In the genomic region with DNA sequence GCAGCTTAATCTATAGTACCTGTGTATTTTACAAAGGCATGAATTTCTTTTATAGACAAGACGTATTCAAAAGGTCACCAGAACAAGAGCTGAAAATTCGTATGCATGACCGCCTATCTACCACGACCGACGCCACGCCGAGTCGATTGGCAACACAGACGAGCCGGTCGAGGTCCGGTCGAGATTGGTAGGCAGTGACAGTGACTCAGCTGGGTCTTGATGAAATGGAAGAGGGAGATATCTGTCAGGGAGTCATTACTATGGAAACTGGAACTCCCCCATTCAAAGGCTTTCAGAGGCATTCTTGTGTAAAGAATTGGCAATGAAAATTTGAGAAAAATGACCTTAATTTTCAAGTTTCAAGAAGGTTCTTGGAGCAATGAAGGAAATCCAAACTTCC, we compare ENCODE assay signal across 15 cellular contexts. TPM values are rescaled to one million over a fixed set of nuclear protein-coding genes. Genes with fewer than 3 reads are reported as not detected.
DNase-seq lines count a peak whose midpoint lies in the region; ATAC-seq lines count a peak whose summit lies in the region.
"Had no signal": no experiment of that assay in that cellular context is flagged by ENCODE, and none has a peak within 500 bp of the region (broad histone marks: within the 10 kb centered on the region; RNA-seq: fewer than 3 reads in every experiment).

No MANE protein-coding gene starts in this region.

- peak overlapping the region; percentile 97 for H3K4me3 Mint-ChIP-seq in activated naive CD4-positive, alpha-beta T cell treated with anti-CD3 and anti-CD28 coated beads for 36 hours
- H3K4me3 Mint-ChIP-seq in T-helper 17 cell (peak overlapping the region; percentile 76), immature natural killer cell (peak overlapping the region in 4 of 5 donors; percentile 27 to 61 (median 52))
- peak overlapping the region; percentile 49 to 62 for H3K4me3 Mint-ChIP-seq in stimulated activated naive CD8-positive, alpha-beta T cell treated with anti-CD3 and anti-CD28 coated beads, Interleukin-15, amount 100 ng/mL, for 72 hours

- H3K27me3 Mint-ChIP-seq in activated naive CD4-positive, alpha-beta T cell treated with anti-CD3 and anti-CD28 coated beads for 36 hours (ENCODE audit: low read depth) = no peaks in the 10 kb centered on the region
- H3K27me3 Mint-ChIP-seq in T-helper 17 cell (no peaks in the 10 kb centered on the region), immature natural killer cell (ENCODE audit: low read depth in 3 of 3) (peaks cover 0 to 7% (median 4%) of the 10 kb centered on the region in 3 donors)
- no peaks in the 10 kb centered on the region for H3K27me3 Mint-ChIP-seq in stimulated activated naive CD8-positive, alpha-beta T cell treated with anti-CD3 and anti-CD28 coated beads, Interleukin-15, amount 100 ng/mL, for 72 hours
- H3K27me3 Mint-ChIP-seq: effector memory CD8-positive, alpha-beta T cell had no signal

- H3K27ac Mint-ChIP-seq in activated naive CD4-positive, alpha-beta T cell treated with anti-CD3 and anti-CD28 coated beads for 36 hours = no peak overlapping the region
- H3K27ac Mint-ChIP-seq in activated naive CD4-positive, alpha-beta T cell treated with anti-CD3 and anti-CD28 coated beads, Interleukin-2, amount 50 U/mL, for 72 hours = peak overlapping the region in 1 of 2 donors; percentile 46
- no peak overlapping the region for H3K27ac Mint-ChIP-seq in T-helper 17 cell
- peak overlapping the region in 3 of 6 donors; percentile 26 to 87 (median 51) for H3K27ac Mint-ChIP-seq in immature natural killer cell
- peak overlapping the region; percentile 27 to 69 for H3K27ac Mint-ChIP-seq in stimulated activated naive CD8-positive, alpha-beta T cell treated with anti-CD3 and anti-CD28 coated beads, Interleukin-15, amount 100 ng/mL, for 72 hours

- H3K9me3 ChIP-seq in T-helper 17 cell (ENCODE audit: control insufficient read depth, low read length, poor library complexity, severe bottlenecking) = no peaks in the 10 kb centered on the region
- H3K9me3 ChIP-seq: BE2C, testis had no signal

- no peaks in the 10 kb centered on the region for H3K9me3 Mint-ChIP-seq in activated naive CD4-positive, alpha-beta T cell treated with anti-CD3 and anti-CD28 coated beads for 36 hours
- no peaks in the 10 kb centered on the region for H3K9me3 Mint-ChIP-seq in activated naive CD4-positive, alpha-beta T cell treated with anti-CD3 and anti-CD28 coated beads, Interleukin-2, amount 50 U/mL, for 72 hours
- H3K9me3 Mint-ChIP-seq in immature natural killer cell = no peaks in the 10 kb centered on the region
- H3K9me3 Mint-ChIP-seq in stimulated activated naive CD8-positive, alpha-beta T cell treated with anti-CD3 and anti-CD28 coated beads, Interleukin-15, amount 100 ng/mL, for 72 hours = no peaks in the 10 kb centered on the region
- H3K9me3 Mint-ChIP-seq: effector memory CD8-positive, alpha-beta T cell had no signal

- ATAC-seq in activated naive CD4-positive, alpha-beta T cell treated with anti-CD3 and anti-CD28 coated beads, Interleukin-2, amount 50 U/mL, for 72 hours = no peak
- no peak for ATAC-seq in T-helper 17 cell
- no peak for ATAC-seq in stimulated activated naive CD8-positive, alpha-beta T cell treated with anti-CD3 and anti-CD28 coated beads, Interleukin-15, amount 100 ng/mL, for 72 hours
- no peak for ATAC-seq in HG03442 (IDR thresholded peaks at IDR 0.05; ENCODE audit: unreplicated experiment)
- ATAC-seq in GM21825 (IDR thresholded peaks at IDR 0.05; ENCODE audit: unreplicated experiment) = no peak
- ATAC-seq: effector memory CD8-positive, alpha-beta T cell had no signal

- DNase-seq in activated naive CD4-positive, alpha-beta T cell treated with anti-CD3 and anti-CD28 coated beads for 36 hours = no peak
- no peak for DNase-seq in activated naive CD4-positive, alpha-beta T cell treated with anti-CD3 and anti-CD28 coated beads, Interleukin-2, amount 50 U/mL, for 72 hours (ENCODE audit: low spot score in 2 of 2)
- DNase-seq in T-helper 17 cell (no peak), immature natural killer cell (no peak), SHP77 treated with DMSO at 0.1 percent for 48 hours (lab: John Stamatoyannopoulos, UW) (no peak)
- DNase-seq in stimulated activated naive CD8-positive, alpha-beta T cell treated with anti-CD3 and anti-CD28 coated beads, Interleukin-15, amount 100 ng/mL, for 72 hours = no peak
- DNase-seq: amniotic stem cell; BE2C; effector memory CD8-positive, alpha-beta T cell; hypothalamus; NCI-H1694 treated with DMSO at 0.1 percent for 48 hours; stimulated activated CD4-positive, alpha-beta T cell treated with anti-CD3 and anti-CD28 coated beads, Interleukin-4, amount 100 ng/mL, for 24 hours; testis had no signal

- intact Hi-C loops in activated naive CD4-positive, alpha-beta T cell treated with anti-CD3 and anti-CD28 coated beads for 36 hours (cut with micrococcal nuclease) = no loop called here

- H3K36me3 Mint-ChIP-seq in activated naive CD4-positive, alpha-beta T cell treated with anti-CD3 and anti-CD28 coated beads for 36 hours (ENCODE audit: low read depth) = peaks cover 28% of the 10 kb centered on the region
- H3K36me3 Mint-ChIP-seq in activated naive CD4-positive, alpha-beta T cell treated with anti-CD3 and anti-CD28 coated beads, Interleukin-2, amount 50 U/mL, for 72 hours = peaks cover 36 to 37% of the 10 kb centered on the region in 2 donors
- H3K36me3 Mint-ChIP-seq in T-helper 17 cell (ENCODE audit: low read depth) (peaks cover 5% of the 10 kb centered on the region), immature natural killer cell (peaks cover 3 to 11% (median 8%) of the 10 kb centered on the region in 3 donors)

- CTCF ChIA-PET in activated naive CD4-positive, alpha-beta T cell treated with anti-CD3 and anti-CD28 coated beads for 36 hours (lab: Charles Lee) = interaction anchor here (1.1 kb wide), 1 partner anchor 21 kb away, joined by 3 read pairs; no protein-coding TSS in a partner anchor

- peaks cover 56% of the 10 kb centered on the region for H3K4me1 Mint-ChIP-seq in activated naive CD4-positive, alpha-beta T cell treated with anti-CD3 and anti-CD28 coated beads for 36 hours (ENCODE audit: low read depth)
- H3K4me1 Mint-ChIP-seq in T-helper 17 cell = peaks cover 37% of the 10 kb centered on the region
- peaks cover 45 to 60% of the 10 kb centered on the region in 2 donors for H3K4me1 Mint-ChIP-seq in immature natural killer cell
- peaks cover 56% of the 10 kb centered on the region for H3K4me1 Mint-ChIP-seq in stimulated activated naive CD8-positive, alpha-beta T cell treated with anti-CD3 and anti-CD28 coated beads, Interleukin-15, amount 100 ng/mL, for 72 hours

RNA-seq across cellular contexts. Expression of a gene that starts 2.1 kb away (rescaled TPM):
- 100 to 1,000 TPM; 422 to 423 TPM for total RNA-seq in activated naive CD4-positive, alpha-beta T cell treated with anti-CD3 and anti-CD28 coated beads for 36 hours
- 100 to 1,000 TPM; 382 to 465 TPM for total RNA-seq in activated naive CD4-positive, alpha-beta T cell treated with anti-CD3 and anti-CD28 coated beads, Interleukin-2, amount 50 U/mL, for 72 hours
- 100 to 1,000 TPM; 135 to 136 TPM for total RNA-seq in T-helper 17 cell
- polyA plus RNA-seq in immature natural killer cell = 100 to 1,000 TPM; 420 to 588 (median 479) TPM

RNA-seq across cellular contexts. Expression of a gene that starts 2.2 kb away (rescaled TPM):
- 10 to 100 TPM; 50.1 TPM for total RNA-seq in activated naive CD4-positive, alpha-beta T cell treated with anti-CD3 and anti-CD28 coated beads for 36 hours
- total RNA-seq in activated naive CD4-positive, alpha-beta T cell treated with anti-CD3 and anti-CD28 coated beads, Interleukin-2, amount 50 U/mL, for 72 hours = 10 to 100 TPM; 49.6 to 62.2 TPM
- 10 to 100 TPM; 18.7 to 29.7 TPM for total RNA-seq in T-helper 17 cell
- polyA plus RNA-seq in immature natural killer cell = 10 to 100 TPM in 1 of 3 donors, 1 to 10 TPM in 1, under 1 TPM in 1; 0.67 to 12.0 (median 6.6) TPM

RNA-seq across cellular contexts. Expression of a gene that starts 26.4 kb away (rescaled TPM):
- 10 to 100 TPM; 16.3 TPM for total RNA-seq in activated naive CD4-positive, alpha-beta T cell treated with anti-CD3 and anti-CD28 coated beads for 36 hours
- 10 to 100 TPM in 1 of 2 donors, 1 to 10 TPM in 1; 10.0 to 21.8 TPM for total RNA-seq in activated naive CD4-positive, alpha-beta T cell treated with anti-CD3 and anti-CD28 coated beads, Interleukin-2, amount 50 U/mL, for 72 hours
- 1 to 10 TPM; 5.7 to 7.4 TPM for total RNA-seq in T-helper 17 cell
- 1 to 10 TPM; 2.1 to 3.1 (median 2.8) TPM for polyA plus RNA-seq in immature natural killer cell

RNA-seq across cellular contexts. Expression of a gene that starts 43.2 kb away (rescaled TPM):
- 10 to 100 TPM; 10.6 to 10.7 TPM for total RNA-seq in activated naive CD4-positive, alpha-beta T cell treated with anti-CD3 and anti-CD28 coated beads for 36 hours
- total RNA-seq in activated naive CD4-positive, alpha-beta T cell treated with anti-CD3 and anti-CD28 coated beads, Interleukin-2, amount 50 U/mL, for 72 hours = 10 to 100 TPM; 13.2 to 15.2 TPM
- 1 to 10 TPM; 4.6 to 4.7 TPM for total RNA-seq in T-helper 17 cell
- 10 to 100 TPM in 1 of 3 donors, 1 to 10 TPM in 2; 7.5 to 11.6 (median 9.1) TPM for polyA plus RNA-seq in immature natural killer cell

RNA-seq across cellular contexts. Expression of a gene that starts 58.0 kb away (rescaled TPM):
- 1 to 10 TPM; 8.3 to 9.5 TPM for total RNA-seq in activated naive CD4-positive, alpha-beta T cell treated with anti-CD3 and anti-CD28 coated beads for 36 hours
- total RNA-seq in activated naive CD4-positive, alpha-beta T cell treated with anti-CD3 and anti-CD28 coated beads, Interleukin-2, amount 50 U/mL, for 72 hours = 10 to 100 TPM in 1 of 2 donors, 1 to 10 TPM in 1; 9.1 to 13.5 TPM
- 10 to 100 TPM; 15.5 to 23.6 TPM for total RNA-seq in T-helper 17 cell
- 100 to 1,000 TPM in 1 of 3 donors, 10 to 100 TPM in 2; 43.3 to 125 (median 72.6) TPM for polyA plus RNA-seq in immature natural killer cell

Comparison
In these comparisons a context has a peak if more than half of its experiments do, and no peak if none do; other contexts are left out.
1. H3K27ac Mint-ChIP-seq: peak in stimulated activated naive CD8-positive, alpha-beta T cell treated with anti-CD3 and anti-CD28 coated beads, Interleukin-15, amount 100 ng/mL, for 72 hours (2 of 2); none in activated naive CD4-positive, alpha-beta T cell treated with anti-CD3 and anti-CD28 coated beads for 36 hours (single experiment) and T-helper 17 cell (single experiment).
2. Peak in every context shown above with its lines, with median percentiles within 50 percentile points of each other: H3K4me3 Mint-ChIP-seq.